ENCODE assay signal across 18 cellular contexts in genomic region chr7:2798669-2799068, GRCh38. TPM values are rescaled to one million over a fixed set of nuclear protein-coding genes. Genes with fewer than 3 reads are reported as not detected.
DNase-seq lines count a peak whose midpoint lies in the region; ATAC-seq, FAIRE-seq and TF ChIP-seq lines count a peak whose summit lies in the region.
"Had no signal": no experiment of that assay in that cellular context is flagged by ENCODE, and none has a peak within 500 bp of the region (broad histone marks: within the 10 kb centered on the region; RNA-seq: fewer than 3 reads in every experiment).

No MANE protein-coding gene starts in this region.

- 0 out of 2 replicates have a peak, but pooled peaks cover 3% of the 10 kb centered on the region for H4K20me1 ChIP-seq in K562 (replicated peaks; ENCODE audit: control insufficient read depth, insufficient read depth, low read length)

- no peak for TF ChIP-seq EP300 in K562 (IDR thresholded peaks at IDR 0.05; ENCODE audit: low read length)

- H3K36me3 Mint-ChIP-seq in stimulated activated memory B cell treated with anti-CD40 and anti-IgM and Interleukin-4, amounts not matched to agents 10 μg/mL and 1 μg/mL and 100 μg/mL, for 72 hours = peaks cover 19% of the 10 kb centered on the region
- H3K36me3 Mint-ChIP-seq in activated naive CD4-positive, alpha-beta T cell treated with anti-CD3 and anti-CD28 coated beads, Interleukin-2, amount 10 ng/mL, durations not matched to agents 7 days and 5 days = peaks cover 12% of the 10 kb centered on the region

- BruUV-seq in Panc1 (replicated peaks; lab: Mats Ljungman, UMichigan) (no TSS peak), K562 (replicated peaks; lab: Mats Ljungman, UMichigan) (no TSS peak)

- POLR2A ChIA-PET in Panc1 (lab: Charles Lee) = interaction anchor here (0.7 kb wide), 1 partner anchor 30 kb away, joined by 6 read pairs; no protein-coding TSS in a partner anchor
- POLR2A ChIA-PET in K562 (lab: Yijun Ruan, JAX) = no interaction called here

- intact Hi-C loops in Panc1 (cut with micrococcal nuclease; ENCODE audit: unreplicated experiment) (no loop called here), K562 (cut with micrococcal nuclease) (no loop called here), posterior cingulate gyrus (cut with DNase I) (no loop called here)

- H3K27ac ChIP-seq in Panc1 (ENCODE audit: low read length) = 0 out of 2 replicates have a peak overlapping the region, but pooled peaks have one; percentile 23
- no peak overlapping the region for H3K27ac ChIP-seq in K562 (ENCODE audit: extremely low read depth, low read depth, low read length)

- WGBS in K562 (ENCODE audit: insufficient coverage, low coverage, missing lambda C conversion rate) = 56% methylated on average over 2 of the region's 2 CpGs

- no peaks in the 10 kb centered on the region for H3K9me1 ChIP-seq in K562 (ENCODE audit: control insufficient read depth, insufficient read depth, low read length)

- no peak overlapping the region for H2AFZ ChIP-seq in K562 (ENCODE audit: low read depth, low read length)

- H3K4me1 Mint-ChIP-seq in stimulated activated memory B cell treated with anti-CD40 and anti-IgM and Interleukin-4, amounts not matched to agents 10 μg/mL and 1 μg/mL and 100 μg/mL, for 72 hours = peaks cover 60% of the 10 kb centered on the region
- H3K4me1 Mint-ChIP-seq in activated naive CD4-positive, alpha-beta T cell treated with anti-CD3 and anti-CD28 coated beads, Interleukin-2, amount 10 ng/mL, durations not matched to agents 7 days and 5 days = peaks cover 17% of the 10 kb centered on the region

- TF ChIP-seq RAD21 in K562 (CRISPR knock-in tag; conservative IDR thresholded peaks at IDR 0.05 in 1 of 2, IDR thresholded peaks at IDR 0.05 in 1 of 2) = no peak

- no peaks in the 10 kb centered on the region for H3K27me3 Mint-ChIP-seq in stimulated activated memory B cell treated with anti-CD40 and anti-IgM and Interleukin-4, amounts not matched to agents 10 μg/mL and 1 μg/mL and 100 μg/mL, for 72 hours
- peaks cover 7% of the 10 kb centered on the region for H3K27me3 Mint-ChIP-seq in activated naive CD4-positive, alpha-beta T cell treated with anti-CD3 and anti-CD28 coated beads, Interleukin-2, amount 10 ng/mL, durations not matched to agents 7 days and 5 days
- H3K27me3 Mint-ChIP-seq: CD4-positive, CD25-positive, alpha-beta regulatory T cell had no signal

- no peaks in the 10 kb centered on the region for H3K9me3 ChIP-seq in Panc1 (ENCODE audit: control insufficient read depth, insufficient read depth, low read depth, low read length)
- no peaks in the 10 kb centered on the region for H3K9me3 ChIP-seq in K562 (replicated peaks; ENCODE audit: control insufficient read depth, insufficient read depth, low read depth, low read length)
- H3K9me3 ChIP-seq: BE2C had no signal

- H3K4me2 ChIP-seq in K562 (ENCODE audit: insufficient read depth, low read length) = no peak overlapping the region

- no peak overlapping the region for H3K9ac ChIP-seq in K562 (ENCODE audit: insufficient read depth in 1 of 2, low read depth in 2 of 2, low read length in 2 of 2)

- ATAC-seq in Panc1 = no peak
- ATAC-seq in K562 = no peak
- peak; percentile 68 for ATAC-seq in stimulated activated memory B cell treated with anti-CD40 and anti-IgM and Interleukin-4, amounts not matched to agents 10 μg/mL and 1 μg/mL and 100 μg/mL, for 72 hours

- no peaks in the 10 kb centered on the region for H3K9me3 Mint-ChIP-seq in stimulated activated memory B cell treated with anti-CD40 and anti-IgM and Interleukin-4, amounts not matched to agents 10 μg/mL and 1 μg/mL and 100 μg/mL, for 72 hours
- H3K9me3 Mint-ChIP-seq in activated naive CD4-positive, alpha-beta T cell treated with anti-CD3 and anti-CD28 coated beads, Interleukin-2, amount 10 ng/mL, durations not matched to agents 7 days and 5 days = no peaks in the 10 kb centered on the region
- H3K9me3 Mint-ChIP-seq: CD8-positive, alpha-beta memory T cell; H9 had no signal

- FAIRE-seq in GM12891 (lab: Jason Lieb, UNC) (no peak), K562 (lab: Jason Lieb, UNC) (no peak)
- FAIRE-seq: D721Med, GM19239, H1 had no signal

- H3K36me3 ChIP-seq in Panc1 (ENCODE audit: control insufficient read depth, insufficient read depth, low read length) (peaks cover 8% of the 10 kb centered on the region; the same call in 1 of the 2 replicates), K562 (ENCODE audit: control insufficient read depth, insufficient read depth, low read length) (peaks cover 7% of the 10 kb centered on the region; the same call in 1 of the 3 replicates)

- H3K4me1 ChIP-seq in Panc1 (ENCODE audit: control insufficient read depth, insufficient read depth, low read length) = peaks cover 56% of the 10 kb centered on the region
- H3K4me1 ChIP-seq in K562 (replicated peaks in 1 of 2; ENCODE audit: control insufficient read depth in 2 of 2, insufficient read depth in 2 of 2, low read length in 2 of 2) = peaks cover 0 to 9% of the 10 kb centered on the region in 2 experiments; a peak in 4 of 5 replicates

- TF ChIP-seq POLR2A in GM12891 (IDR thresholded peaks at IDR 0.05; ENCODE audit: low read depth, low read length) = no peak
- no peak for TF ChIP-seq POLR2A in K562 (conservative IDR thresholded peaks at IDR 0.05)

- H3K79me2 ChIP-seq in K562 (ENCODE audit: control insufficient read depth, insufficient read depth, low read length) = peaks cover 24% of the 10 kb centered on the region

- H3K27me3 ChIP-seq in Panc1 (ENCODE audit: control insufficient read depth, insufficient read depth, low read length) (no peaks in the 10 kb centered on the region), K562 (ENCODE audit: control insufficient read depth in 2 of 2, insufficient read depth in 2 of 2, low read length in 2 of 2) (no peaks in the 10 kb centered on the region)
- H3K27me3 ChIP-seq: BE2C had no signal

- TF ChIP-seq CTCF in Panc1 (IDR thresholded peaks at IDR 0.05) = no peak
- TF ChIP-seq CTCF in K562 (IDR thresholded peaks at IDR 0.05 in 2 of 3, conservative IDR thresholded peaks at IDR 0.05 in 1 of 3; ENCODE audit: insufficient read depth in 2 of 3, low read depth in 1 of 3, low read length in 3 of 3) = no peak

- H3K4me3 Mint-ChIP-seq in stimulated activated memory B cell treated with anti-CD40 and anti-IgM and Interleukin-4, amounts not matched to agents 10 μg/mL and 1 μg/mL and 100 μg/mL, for 72 hours = no peak overlapping the region
- H3K4me3 Mint-ChIP-seq in activated naive CD4-positive, alpha-beta T cell treated with anti-CD3 and anti-CD28 coated beads, Interleukin-2, amount 10 ng/mL, durations not matched to agents 7 days and 5 days = no peak overlapping the region
- H3K4me3 Mint-ChIP-seq: CD4-positive, CD25-positive, alpha-beta regulatory T cell; CD8-positive, alpha-beta memory T cell; H9 had no signal

- H3K27ac Mint-ChIP-seq in stimulated activated memory B cell treated with anti-CD40 and anti-IgM and Interleukin-4, amounts not matched to agents 10 μg/mL and 1 μg/mL and 100 μg/mL, for 72 hours = peak overlapping the region; percentile 37
- no peak overlapping the region for H3K27ac Mint-ChIP-seq in activated naive CD4-positive, alpha-beta T cell treated with anti-CD3 and anti-CD28 coated beads, Interleukin-2, amount 10 ng/mL, durations not matched to agents 7 days and 5 days

- no peak for DNase-seq in GM12891 (ENCODE audit: insufficient read length, low spot score)
- no peak for DNase-seq in Panc1 (ENCODE audit: low read depth, low spot score)
- DNase-seq in K562 (ENCODE audit: extremely low read depth in 1 of 4, low spot score in 3 of 4) = no peak
- no peak for DNase-seq in T-helper 2 cell
- no peak for DNase-seq in posterior cingulate gyrus
- DNase-seq in activated naive CD4-positive, alpha-beta T cell treated with anti-CD3 and anti-CD28 coated beads, Interleukin-2, amount 10 ng/mL, durations not matched to agents 7 days and 5 days = no peak
- DNase-seq: BE2C; C1 segment of cervical spinal cord; CD4-positive, CD25-positive, alpha-beta regulatory T cell; CD8-positive, alpha-beta memory T cell; COR-L47; H9; IMR-90; KBM-7 had no signal

- in situ Hi-C loops in Panc1 (cut with HindIII; ENCODE audit: low pct_unique_long_range_greater_than_20kb, low sequenced_read_pairs) (no loop called here), K562 (cut with MboI) (no loop called here)

- H3K4me3 ChIP-seq in Panc1 (ENCODE audit: low read depth in 2 of 2, low read length in 2 of 2) (no peak overlapping the region), K562 (no peak overlapping the region)

- CTCF ChIA-PET in Panc1 (lab: Charles Lee) (no interaction called here), K562 (lab: Yijun Ruan, JAX; ENCODE audit: low intra/inter-chr PET ratio) (no interaction called here)
- CTCF ChIA-PET in activated naive CD4-positive, alpha-beta T cell treated with anti-CD3 and anti-CD28 coated beads, Interleukin-2, amount 10 ng/mL, durations not matched to agents 7 days and 5 days (lab: Charles Lee) = interaction anchor here (1.6 kb wide), 1 partner anchor 41 kb away, joined by 4 read pairs; no protein-coding TSS in a partner anchor

TF ChIP-seq in GM12891, 5 proteins besides CTCF, POLR2A, EP300 and RAD21 (continues in another document):
- TF ChIP-seq POLR2AphosphoS5 (IDR thresholded peaks at IDR 0.05; ENCODE audit: low read depth, low read length) (no peak), TAF1 (IDR thresholded peaks at IDR 0.05; ENCODE audit: low read depth, low read length) (no peak)

RNA-seq across cellular contexts. Expression of gene GNA12, which starts 45.4 kb away (rescaled TPM):
- polyA plus RNA-seq in GM12891 (2012; ENCODE audit: low read depth, missing spikeins) = 17.9 TPM
- 139 TPM for total RNA-seq in Panc1 (2021; ENCODE audit: unreplicated experiment)
- 170 TPM for polyA plus RNA-seq in Panc1 (2012; ENCODE audit: insufficient read length)
- total RNA-seq in K562 (2011; cell fraction: chromatin; rRNA removed; ENCODE audit: low replicate concordance) = 34.3 and 48.1 TPM in 2 replicates
- total RNA-seq in K562 (2011; cell fraction: nucleolus; rRNA removed) = 27.5 and 29.5 TPM in 2 replicates
- total RNA-seq in K562 (2011; cell fraction: nucleoplasm; rRNA removed) = 23.2 and 24.7 TPM in 2 replicates
- 3.6 and 6.3 TPM in 2 replicates for total RNA-seq in K562 (2014; rRNA removed)
- total RNA-seq in K562 (2014; rRNA removed; fragmentation: Illumina TruSeq; extraction: Trizol) = 6.6 and 8.4 TPM in 2 replicates
- 9.2 and 9.6 TPM in 2 replicates for total RNA-seq in K562 (2015; rRNA removed; fragmentation: Illumina TruSeq; extraction: Trizol)
- total RNA-seq in K562 (2021) = 24.5 and 25.0 TPM in 2 replicates
- polyA plus RNA-seq in K562 (2011; rRNA removed) = 32.7 and 34.2 TPM in 2 replicates
- 30.5 and 36.3 TPM in 2 replicates for polyA plus RNA-seq in K562 (2011; cell fraction: cytosol; rRNA removed)
- 18.5 and 19.3 TPM in 2 replicates for polyA plus RNA-seq in K562 (2011; cell fraction: nucleus; rRNA removed)
- 18.1 and 31.2 TPM in 2 replicates for polyA plus RNA-seq in K562 (2012)
- 19.4 and 20.7 TPM in 2 replicates for polyA plus RNA-seq in K562 (2014; fragmentation: Illumina TruSeq; extraction: Trizol)
- polyA plus RNA-seq in K562 (2014; fragmentation: Nextera tagmentation; extraction: Ambion mirVana) = 1 to 10 TPM in 1 of 2 experiments, under 1 TPM in 1; 0.65 to 2.2 TPM
- 16.4 and 18.3 TPM in 2 replicates for polyA plus RNA-seq in K562 (2014; rRNA removed)
- 30.0 and 50.8 TPM in 2 replicates for polyA minus RNA-seq in K562 (2011; rRNA and poly(A)+ RNA removed)
- 22.2 and 27.2 TPM in 2 replicates for polyA minus RNA-seq in K562 (2011; cell fraction: cytosol; rRNA and poly(A)+ RNA removed)
- 6.3 and 10.7 TPM in 2 replicates for polyA minus RNA-seq in K562 (2011; cell fraction: nucleus; rRNA and poly(A)+ RNA removed)
